8 cellular contexts compared by ENCODE assay signal in the genomic region with DNA sequence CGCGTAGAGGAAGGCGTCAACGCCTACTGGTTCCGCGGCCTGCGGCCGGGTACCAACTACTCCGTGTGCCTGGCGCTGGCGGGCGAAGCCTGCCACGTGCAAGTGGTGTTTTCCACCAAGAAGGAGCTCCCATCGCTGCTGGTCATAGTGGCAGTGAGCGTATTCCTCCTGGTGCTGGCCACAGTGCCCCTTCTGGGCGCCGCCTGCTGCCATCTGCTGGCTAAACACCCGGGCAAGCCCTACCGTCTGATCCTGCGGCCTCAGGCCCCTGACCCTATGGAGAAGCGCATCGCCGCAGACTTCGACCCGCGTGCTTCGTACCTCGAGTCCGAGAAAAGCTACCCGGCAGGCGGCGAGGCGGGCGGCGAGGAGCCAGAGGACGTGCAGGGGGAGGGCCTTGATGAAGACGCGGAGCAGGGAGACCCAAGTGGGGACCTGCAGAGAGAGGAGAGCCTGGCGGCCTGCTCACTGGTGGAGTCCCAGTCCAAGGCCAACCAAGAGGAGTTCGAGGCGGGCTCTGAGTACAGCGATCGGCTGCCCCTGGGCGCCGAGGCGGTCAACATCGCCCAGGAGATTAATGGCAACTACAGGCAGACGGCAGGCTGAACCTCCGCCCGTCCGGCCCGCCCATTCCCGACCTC. TPM values are rescaled to one million over a fixed set of nuclear protein-coding genes. Genes with fewer than 3 reads are reported as not detected.
DNase-seq lines count a peak whose midpoint lies in the region; ATAC-seq and TF ChIP-seq lines count a peak whose summit lies in the region.

No MANE protein-coding gene starts in this region.

- DNase-seq in RPMI8226 (peak; percentile 52), germinal center (ENCODE audit: low spot score) (peak; percentile 31), psoas muscle (peak; percentile 40 to 78), NCI-H345 treated with DMSO at 0.1 percent for 48 hours (lab: John Stamatoyannopoulos, UW; ENCODE audit: unreplicated experiment) (no peak), AG08395 (ENCODE audit: low spot score) (no peak), NK-92 (lab: John Stamatoyannopoulos, UW; ENCODE audit: unreplicated experiment) (no peak)

- H3K9me3 ChIP-seq in ES-I3 (ENCODE audit: control insufficient read depth, insufficient read depth, low read length) (no peaks in the 10 kb centered on the region; the same call in 1 of the 2 replicates), psoas muscle (no peaks in the 10 kb centered on the region)

- peak overlapping the region; percentile 25; the same call in 1 of the 2 replicates for H3K9ac ChIP-seq in ES-I3 (ENCODE audit: low read depth, low read length)

- ATAC-seq in psoas muscle (peak in 3 of 4 donors; percentile 70 to 73 (median 71)), HG02970 (IDR thresholded peaks at IDR 0.05; ENCODE audit: low FRiP score, unreplicated experiment) (no peak)

- H3K36me3 ChIP-seq in ES-I3 (ENCODE audit: insufficient read depth, low read length) (no peaks in the 10 kb centered on the region), psoas muscle (ENCODE audit: insufficient read depth in 1 of 2, low read depth in 1 of 2) (no peaks in the 10 kb centered on the region)

- 30 to 36% (median 34%) methylated on average over 46 to 53 of the region's 53 CpGs for WGBS in psoas muscle, 3 donors

- H3K4me3 ChIP-seq in psoas muscle: no peak overlapping the region

- H3K4me1 ChIP-seq in ES-I3 (ENCODE audit: insufficient read depth, low read length) (peaks cover 12% of the 10 kb centered on the region), psoas muscle (no peaks in the 10 kb centered on the region)

- intact Hi-C loops in psoas muscle (cut with DNase I): no loop called here

- peaks cover 0 to 83% (median 44%) of the 10 kb centered on the region in 3 donors for H3K27me3 ChIP-seq in psoas muscle (ENCODE audit: insufficient read depth in 3 of 3, low read length in 2 of 3)

- no peak overlapping the region for H3K27ac ChIP-seq in psoas muscle

- peak; percentile 46 for TF ChIP-seq CTCF in psoas muscle (IDR thresholded peaks at IDR 0.05)

RNA-seq across cellular contexts. Expression of a gene that starts 4.1 kb away (rescaled TPM):
- 1 to 10 TPM; 1.1 to 2.2 (median 1.6) TPM for total RNA-seq in psoas muscle
- polyA plus RNA-seq in psoas muscle: 1 to 10 TPM; 1.2 to 1.7 (median 1.4) TPM

RNA-seq across cellular contexts. Expression of a gene that starts 39.0 kb away (rescaled TPM):
- total RNA-seq in psoas muscle: 10 to 100 TPM in 2 of 4 donors, 1 to 10 TPM in 2; 2.6 to 18.0 (median 7.8) TPM
- polyA plus RNA-seq in psoas muscle: 1 to 10 TPM; 2.6 to 4.1 (median 4.1) TPM

RNA-seq across cellular contexts. Expression of a gene that starts 52.2 kb away (rescaled TPM):
- total RNA-seq in psoas muscle: 1 to 10 TPM in 1 of 4 donors, under 1 TPM in 1, not detected in 2; 0.08 to 1.1 TPM
- polyA plus RNA-seq in psoas muscle: under 1 TPM in 1 of 3 donors, not detected in 2; 0.16 TPM

Comparison
In these comparisons a context has a peak if more than half of its experiments do, and no peak if none do; other contexts are left out.
1. DNase-seq: peak in RPMI8226 (single experiment), germinal center (single experiment) and psoas muscle (2 of 2); none in NCI-H345 treated with DMSO at 0.1 percent for 48 hours (single experiment), AG08395 (single experiment) and NK-92 (single experiment).